ENCODE assay signal across 14 cellular contexts in genomic region chr22:31098633-31099110, GRCh38. TPM values are rescaled to one million over a fixed set of nuclear protein-coding genes. Genes with fewer than 3 reads are reported as not detected.
DNase-seq lines count a peak whose midpoint lies in the region; TF ChIP-seq lines count a peak whose summit lies in the region.
"Had no signal": no experiment of that assay in that cellular context is flagged by ENCODE, and none has a peak within 500 bp of the region (broad histone marks: within the 10 kb centered on the region; RNA-seq: fewer than 3 reads in every experiment).

No MANE protein-coding gene starts in this region.

- intact Hi-C loops in colonic mucosa (cut with DNase I) = no loop called here
- intact Hi-C loops in spleen (cut with DNase I; ENCODE audit: low total_unique reads) = no loop called here

- peak; percentile 48 for DNase-seq in GM23248
- peak; percentile 66 for DNase-seq in colonic mucosa
- peak; percentile 92 for DNase-seq in iPS-NIHi7 (ENCODE audit: extremely low spot score)
- DNase-seq in spleen = peak; percentile 69
- no peak for DNase-seq in NCI-H1092 (lab: John Stamatoyannopoulos, UW)
- DNase-seq in COR-L47 (lab: John Stamatoyannopoulos, UW) = no peak
- no peak for DNase-seq in middle frontal gyrus (ENCODE audit: extremely low spot score, low spot score)
- no peak for DNase-seq in NCI-H2081 (lab: John Stamatoyannopoulos, UW)
- DNase-seq: EL; KG1; naive thymus-derived CD4-positive, alpha-beta T cell; NCI-H187 had no signal

- in situ Hi-C loops in GM23248 (cut with MboI) = no loop called here

- H2AFZ ChIP-seq in GM23248 = no peak overlapping the region

- H3K27ac ChIP-seq in GM23248 (peak overlapping the region; percentile 65), colonic mucosa (peak overlapping the region; percentile 32), spleen (peak overlapping the region in 3 of 8 donors; percentile 18 to 30 (median 21))
- H3K27ac ChIP-seq: BLaER1 had no signal

- TF ChIP-seq CTCF in colonic mucosa (IDR thresholded peaks at IDR 0.05) (no peak), spleen (IDR thresholded peaks at IDR 0.05 in 8 of 11, conservative IDR thresholded peaks at IDR 0.05 in 3 of 11) (no peak)

- no peak overlapping the region for H3K4me3 ChIP-seq in GM23248
- no peak overlapping the region for H3K4me3 ChIP-seq in colonic mucosa
- no peak overlapping the region for H3K4me3 ChIP-seq in spleen
- H3K4me3 ChIP-seq: BLaER1 had no signal

- no peaks in the 10 kb centered on the region for H3K9me2 ChIP-seq in GM23248 (ENCODE audit: insufficient read depth)

- peaks cover 33% of the 10 kb centered on the region for H3K4me1 ChIP-seq in GM23248 (ENCODE audit: insufficient read depth)
- H3K4me1 ChIP-seq in colonic mucosa = no peaks in the 10 kb centered on the region
- H3K4me1 ChIP-seq in spleen = no peaks in the 10 kb centered on the region

- H3K27me3 ChIP-seq in GM23248 (replicated peaks; ENCODE audit: insufficient read depth) = no peaks in the 10 kb centered on the region
- no peaks in the 10 kb centered on the region for H3K27me3 ChIP-seq in colonic mucosa
- H3K27me3 ChIP-seq in spleen (replicated peaks in 1 of 7) = no peaks in the 10 kb centered on the region
- H3K27me3 ChIP-seq: BLaER1 had no signal

- H3K9me3 ChIP-seq in GM23248 (ENCODE audit: low read depth) (no peaks in the 10 kb centered on the region), colonic mucosa (no peaks in the 10 kb centered on the region), spleen (no peaks in the 10 kb centered on the region)
- H3K9me3 ChIP-seq: BLaER1 had no signal

- peak overlapping the region; percentile 52; the same call in 1 of the 2 replicates for H3K9ac ChIP-seq in GM23248
- H3K9ac ChIP-seq in colonic mucosa (ENCODE audit: low read depth in 2 of 2, low read length in 2 of 2) = no peak overlapping the region
- H3K9ac ChIP-seq: BLaER1 had no signal

- 63 to 74% methylated on average over 29 to 35 of the region's 36 CpGs for WGBS in GM23248 (ENCODE audit: low coverage in 1 of 2, low lambda C conversion rate in 2 of 2, missing lambda C conversion rate in 2 of 2), 2 experiments
- WGBS in spleen, 5 donors = 79 to 91% (median 89%) methylated on average over 33 to 36 of the region's 36 CpGs

- TF ChIP-seq POLR2A in spleen (IDR thresholded peaks at IDR 0.05) = no peak

- H3K79me2 ChIP-seq in GM23248 (ENCODE audit: insufficient read depth) = 0 out of 2 replicates have a peak, but pooled peaks cover 1% of the 10 kb centered on the region

- no peaks in the 10 kb centered on the region for H4K20me1 ChIP-seq in GM23248 (ENCODE audit: insufficient read depth)
- H4K20me1 ChIP-seq: BLaER1 had no signal

- H3K4me2 ChIP-seq in GM23248 (ENCODE audit: unreplicated experiment) = no peak overlapping the region
- H3K4me2 ChIP-seq: BLaER1 had no signal

- H3K36me3 ChIP-seq in GM23248 (ENCODE audit: low read depth) (peaks cover 34% of the 10 kb centered on the region; the same call in 1 of the 2 replicates), colonic mucosa (peaks cover 5% of the 10 kb centered on the region), spleen (peaks cover 0 to 100% (median 49%) of the 10 kb centered on the region in 6 donors)

- peaks cover 60% of the 10 kb centered on the region for H3F3A ChIP-seq in GM23248 (ENCODE audit: insufficient read depth)

RNA-seq across cellular contexts. Expression of gene SELENOM, which starts 8.7 kb away (rescaled TPM):
- total RNA-seq in GM23248 (2014; rRNA removed; shearing (Covaris generic)) = 216 and 268 TPM in 2 replicates
- polyA plus RNA-seq in GM23248 (2016; fragmentation: Nextera tagmentation; extraction: Ambion mirVana) (522 and 537 TPM in 2 replicates), spleen (100 to 1,000 TPM; 119 to 151 (median 138) TPM)
- total RNA-seq in colonic mucosa (10 to 100 TPM; 27.1 to 61.7 TPM), spleen (10 to 100 TPM; 47.0 to 74.4 (median 66.7) TPM)

RNA-seq across cellular contexts. Expression of gene SMTN, which starts 17.6 kb away (rescaled TPM):
- 160 and 175 TPM in 2 replicates for total RNA-seq in GM23248 (2014; rRNA removed; shearing (Covaris generic))
- polyA plus RNA-seq in GM23248 (2016; fragmentation: Nextera tagmentation; extraction: Ambion mirVana) (96.7 and 98.1 TPM in 2 replicates), spleen (10 to 100 TPM; 21.2 to 88.9 (median 47.0) TPM)
- total RNA-seq in colonic mucosa (100 to 1,000 TPM; 152 to 159 TPM), spleen (100 to 1,000 TPM; 124 to 230 (median 159) TPM)

RNA-seq across cellular contexts. Expression of gene INPP5J, which starts 24.1 kb away (rescaled TPM):
- total RNA-seq in GM23248 (2014; rRNA removed; shearing (Covaris generic)) = 0.13 TPM in 1 of 2 replicates, not detected in the other
- 0.15 and 0.26 TPM in 2 replicates for polyA plus RNA-seq in GM23248 (2016; fragmentation: Nextera tagmentation; extraction: Ambion mirVana)
- 10 to 100 TPM; 18.3 to 18.4 TPM for total RNA-seq in colonic mucosa
- total RNA-seq in spleen = under 1 TPM in 5 of 7 donors, not detected in 2; 0.23 to 0.87 (median 0.60) TPM
- polyA plus RNA-seq in spleen = under 1 TPM; 0.14 to 0.51 (median 0.33) TPM
- total RNA-seq: activated T-helper 1 cell treated with anti-CD3 and anti-CD28 coated beads, Interleukin-12 subunit alpha, Interleukin-12 subunit beta, Interleukin-2, Interleukin-4 antibody, amounts not matched to agents 30 ng/mL and 10 ng/mL and 1 ng/mL, durations not matched to agents 14 hours and 24 hours and 36 hours had no signal
- polyA plus RNA-seq: naive thymus-derived CD4-positive, alpha-beta T cell had no signal

RNA-seq across cellular contexts. Expression of gene PLA2G3, which starts 41.6 kb away (rescaled TPM):
- not detected in 2 replicates for total RNA-seq in GM23248 (2014; rRNA removed; shearing (Covaris generic))
- not detected in 2 replicates for polyA plus RNA-seq in GM23248 (2016; fragmentation: Nextera tagmentation; extraction: Ambion mirVana)
- under 1 TPM; 0.57 to 0.88 TPM for total RNA-seq in colonic mucosa
- total RNA-seq in spleen = not detected
- polyA plus RNA-seq in spleen = not detected
- total RNA-seq: activated T-helper 1 cell treated with anti-CD3 and anti-CD28 coated beads, Interleukin-12 subunit alpha, Interleukin-12 subunit beta, Interleukin-2, Interleukin-4 antibody, amounts not matched to agents 30 ng/mL and 10 ng/mL and 1 ng/mL, durations not matched to agents 14 hours and 24 hours and 36 hours; naive thymus-derived CD4-positive, alpha-beta T cell had no signal
- polyA plus RNA-seq: naive thymus-derived CD4-positive, alpha-beta T cell had no signal

Comparison
In these comparisons a context has a peak if more than half of its experiments do, and no peak if none do; other contexts are left out.
1. DNase-seq: peak in GM23248 (single experiment), colonic mucosa (single experiment), iPS-NIHi7 (single experiment) and spleen (single experiment); none in NCI-H1092 (single experiment), COR-L47 (single experiment), middle frontal gyrus (single experiment) and NCI-H2081 (0 of 2).
2. RNA of gene INPP5J, which starts 24.1 kb away (total RNA-seq): 18.3 to 18.4 TPM in colonic mucosa; 0.23 to 0.87 TPM in spleen and 0.13 TPM in GM23248; every median in the first group is over 10 times any median in the second.